ENCODE assay signal across 8 cellular contexts in the genomic region with DNA sequence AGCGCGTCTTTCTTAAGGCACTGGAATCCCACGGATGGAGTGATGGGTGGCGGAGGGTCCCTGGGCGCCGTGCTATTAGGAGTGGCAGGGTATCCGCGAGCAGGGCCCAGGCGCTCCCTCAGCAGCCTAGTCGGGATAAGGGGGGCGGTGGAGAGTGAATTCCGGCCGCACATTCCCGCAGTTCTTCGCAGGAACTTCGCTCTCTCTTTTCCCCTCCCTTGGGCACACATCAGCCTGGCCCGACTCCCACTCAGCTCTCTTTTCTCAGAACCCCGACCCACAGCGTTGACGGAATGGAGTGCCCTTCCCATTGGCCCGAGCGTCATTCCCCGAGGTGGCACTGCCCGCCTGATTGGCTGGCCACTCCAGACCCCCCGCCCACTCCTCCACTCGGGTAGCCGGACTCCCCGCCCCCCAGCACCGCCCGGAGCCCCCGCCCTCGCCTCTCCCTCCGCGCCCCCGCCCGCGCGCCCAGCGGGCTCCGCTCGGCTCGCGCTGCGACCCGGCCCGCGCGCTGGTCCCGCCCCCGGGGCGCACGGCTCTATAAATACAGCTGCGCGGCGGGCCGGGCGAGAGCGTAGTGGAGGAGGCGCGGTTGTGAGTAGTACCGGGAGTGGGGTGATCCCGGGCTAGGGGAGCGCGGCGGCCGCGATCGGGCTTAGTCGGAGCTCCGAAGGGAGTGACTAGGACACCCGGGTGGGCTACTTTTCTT. TPM values are rescaled to one million over a fixed set of nuclear protein-coding genes. Genes with fewer than 3 reads are reported as not detected.
DNase-seq lines count a peak whose midpoint lies in the region; ATAC-seq, FAIRE-seq and TF ChIP-seq lines count a peak whose summit lies in the region.

A gene with protein sequence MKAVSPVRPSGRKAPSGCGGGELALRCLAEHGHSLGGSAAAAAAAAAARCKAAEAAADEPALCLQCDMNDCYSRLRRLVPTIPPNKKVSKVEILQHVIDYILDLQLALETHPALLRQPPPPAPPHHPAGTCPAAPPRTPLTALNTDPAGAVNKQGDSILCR (plus strand): TSS at position 572 of the 712 bp plus-strand sequence. CDS start 385 bp downstream, outside the sequence.

- peak within 1 kb of the TSS; percentile 14 to 94 for H3K27ac ChIP-seq in small intestine (ENCODE audit: low read depth in 1 of 2, low read length in 1 of 2)

- no peaks in the 10 kb centered on the region for H3K9me3 ChIP-seq in small intestine (ENCODE audit: control insufficient read depth, low read depth)

- H3K27me3 ChIP-seq in small intestine (ENCODE audit: control insufficient read depth in 2 of 2, insufficient read depth in 2 of 2, low read length in 2 of 2): peaks cover 0 to 8% of the 10 kb centered on the region in 2 donors

- WGBS in small intestine, 3 donors: 7 to 11% (median 8%) methylated on average over 58 to 71 of the region's 71 CpGs

- ATAC-seq in GM19395 (IDR thresholded peaks at IDR 0.05; ENCODE audit: unreplicated experiment) (no peak), HG03565 (IDR thresholded peaks at IDR 0.05; ENCODE audit: unreplicated experiment) (no peak), HG03196 (IDR thresholded peaks at IDR 0.05; ENCODE audit: unreplicated experiment) (no peak)

- no peaks in the 10 kb centered on the region for H3K36me3 ChIP-seq in small intestine (ENCODE audit: control insufficient read depth in 2 of 2, insufficient read depth in 2 of 2, low read length in 2 of 2)

- H3K4me1 ChIP-seq in small intestine (ENCODE audit: control insufficient read depth in 2 of 2, insufficient read depth in 1 of 2, low read depth in 1 of 2, low read length in 1 of 2): no peaks in the 10 kb centered on the region

- no peak for FAIRE-seq in small intestine (lab: Jason Lieb, UNC)

- TF ChIP-seq CTCF in choroid plexus epithelial cell (conservative IDR thresholded peaks at IDR 0.05; ENCODE audit: low read depth, low read length): no peak

- peak within 1 kb of the TSS; percentile 65 for H3K4me3 ChIP-seq in choroid plexus epithelial cell (ENCODE audit: low read depth, low read length)
- peak within 1 kb of the TSS; percentile 65 to 85 for H3K4me3 ChIP-seq in small intestine (ENCODE audit: low read depth in 1 of 2, low read length in 2 of 2)

- peak; percentile 91 for DNase-seq in DMS79 treated with DMSO at 0.1 percent for 48 hours (lab: John Stamatoyannopoulos, UW)
- peak; percentile 86 for DNase-seq in NCI-H2196 treated with DMSO at 0.1 percent for 48 hours (lab: John Stamatoyannopoulos, UW; ENCODE audit: unreplicated experiment)
- peak; percentile 96 for DNase-seq in choroid plexus epithelial cell (ENCODE audit: low read depth)
- peak; percentile 99 for DNase-seq in islet precursor cell
- peak; percentile 75 for DNase-seq in small intestine

RNA-seq across cellular contexts. Expression of the gene that starts here (rescaled TPM):
- polyA plus RNA-seq in small intestine: 10 to 100 TPM in 1 of 3 donors, 1 to 10 TPM in 2; 2.5 to 10.1 (median 4.6) TPM
